19 cellular contexts compared by ENCODE assay signal in genomic region chr4:150581206-150581605, GRCh38. TPM values are rescaled to one million over a fixed set of nuclear protein-coding genes. Genes with fewer than 3 reads are reported as not detected.
DNase-seq lines count a peak whose midpoint lies in the region; ATAC-seq and TF ChIP-seq lines count a peak whose summit lies in the region.
"Had no signal": no experiment of that assay in that cellular context is flagged by ENCODE, and none has a peak within 500 bp of the region (broad histone marks: within the 10 kb centered on the region; RNA-seq: fewer than 3 reads in every experiment).

No MANE protein-coding gene starts in this region.

- DNase-seq in astrocyte of the cerebellum (ENCODE audit: low read depth) (no peak), osteocyte (ENCODE audit: extremely low spot score, unreplicated experiment) (no peak), OCI-M2 (lab: John Stamatoyannopoulos, UW; ENCODE audit: unreplicated experiment) (no peak), ascending aorta (ENCODE audit: low spot score in 2 of 2) (no peak)
- no peak for DNase-seq in stimulated activated CD4-positive, alpha-beta T cell treated with anti-CD3 and anti-CD28 coated beads, Interleukin-15, amount 100 ng/mL, for 24 hours
- DNase-seq: CD4-positive, alpha-beta T cell; DMS79; esophagus squamous epithelium; left ventricle myocardium superior; NCI-H187 treated with DMSO at 0.1 percent for 48 hours; NCI-H226; PC-9; SJCRH30; stimulated activated CD4-positive, alpha-beta T cell treated with anti-CD3 and anti-CD28 coated beads, Interleukin-4, amount 100 ng/mL, for 4 hours had no signal

- peak overlapping the region; percentile 99 for H3K4me3 Mint-ChIP-seq in osteocyte (ENCODE audit: unreplicated experiment)
- H3K4me3 Mint-ChIP-seq: CD4-positive, alpha-beta T cell; T-helper 2 cell treated with Interferon-gamma antibody and Interleukin-4, amounts not matched to agents 5 μg/mL and 100 μg/mL, for 36 hours had no signal

- H3K27me3 Mint-ChIP-seq in osteocyte (ENCODE audit: unreplicated experiment), result no peaks in the 10 kb centered on the region
- H3K27me3 Mint-ChIP-seq: CD4-positive, alpha-beta T cell had no signal

- H3K4me1 Mint-ChIP-seq in osteocyte (ENCODE audit: unreplicated experiment), result peaks cover 32% of the 10 kb centered on the region

- H3K36me3 ChIP-seq in ES-I3 (ENCODE audit: insufficient read depth, low read length), result no peaks in the 10 kb centered on the region
- no peaks in the 10 kb centered on the region for H3K36me3 ChIP-seq in iPS-20b (ENCODE audit: insufficient read depth, low read depth, low read length)
- no peaks in the 10 kb centered on the region for H3K36me3 ChIP-seq in ascending aorta
- H3K36me3 ChIP-seq: cardiac muscle cell, SJCRH30 had no signal

- no peak for ATAC-seq in GM21619 (IDR thresholded peaks at IDR 0.05; ENCODE audit: unreplicated experiment)

- H3K27ac ChIP-seq in iPS-20b (ENCODE audit: low read length) (no peak overlapping the region), ascending aorta (no peak overlapping the region)
- H3K27ac ChIP-seq: cardiac muscle cell, PC-9, SJCRH30 had no signal

- no peaks in the 10 kb centered on the region for H3K9me3 ChIP-seq in ES-I3 (ENCODE audit: control insufficient read depth, insufficient read depth, low read length)
- H3K9me3 ChIP-seq in iPS-20b (ENCODE audit: insufficient read depth, low read depth, low read length), result no peaks in the 10 kb centered on the region
- H3K9me3 ChIP-seq in ascending aorta, result no peaks in the 10 kb centered on the region
- H3K9me3 ChIP-seq: SJCRH30 had no signal

- H3K4me1 ChIP-seq in ES-I3 (ENCODE audit: insufficient read depth, low read length), result peaks cover 8% of the 10 kb centered on the region
- peaks cover 20% of the 10 kb centered on the region; the same call in 1 of the 2 replicates for H3K4me1 ChIP-seq in iPS-20b (ENCODE audit: insufficient read depth, low read length)
- H3K4me1 ChIP-seq in ascending aorta, result no peaks in the 10 kb centered on the region
- H3K4me1 ChIP-seq: esophagus squamous epithelium, SJCRH30 had no signal

- intact Hi-C loops in ascending aorta (cut with DNase I), result loop anchor here (5.0 kb wide), 1 partner anchor 284 kb away; no protein-coding TSS in a partner anchor

- H3K9me3 Mint-ChIP-seq in osteocyte (ENCODE audit: unreplicated experiment), result no peaks in the 10 kb centered on the region
- H3K9me3 Mint-ChIP-seq: CD4-positive, alpha-beta T cell; T-helper 2 cell treated with Interferon-gamma antibody and Interleukin-4, amounts not matched to agents 5 μg/mL and 100 μg/mL, for 36 hours had no signal

- in situ Hi-C loops in astrocyte of the cerebellum (cut with HindIII; ENCODE audit: low sequenced_read_pairs), result loop anchor here (25.0 kb wide), 1 partner anchor 294 kb away; no protein-coding TSS in a partner anchor

- TF ChIP-seq CTCF in astrocyte of the cerebellum (IDR thresholded peaks at IDR 0.05; ENCODE audit: low read depth, low read length, missing control alignments) (no peak), osteocyte (IDR thresholded peaks at IDR 0.05) (no peak), ascending aorta (IDR thresholded peaks at IDR 0.05) (no peak)

- H3K9ac ChIP-seq in ES-I3 (ENCODE audit: low read depth, low read length) (peak overlapping the region; percentile 68; the same call in 1 of the 2 replicates), iPS-20b (ENCODE audit: low read depth, low read length) (no peak overlapping the region)

- H3K27me3 ChIP-seq in iPS-20b (ENCODE audit: insufficient read depth, low read length), result peaks cover 84% of the 10 kb centered on the region
- H3K27me3 ChIP-seq in ascending aorta, result no peaks in the 10 kb centered on the region
- H3K27me3 ChIP-seq: esophagus squamous epithelium, SJCRH30 had no signal

- H3K27ac Mint-ChIP-seq in osteocyte (ENCODE audit: unreplicated experiment), result peak overlapping the region; percentile 98
- H3K27ac Mint-ChIP-seq: CD4-positive, alpha-beta T cell; T-helper 2 cell treated with Interferon-gamma antibody and Interleukin-4, amounts not matched to agents 5 μg/mL and 100 μg/mL, for 36 hours had no signal

- H3K4me3 ChIP-seq in astrocyte of the cerebellum (ENCODE audit: low read depth, low read length), result peak overlapping the region; percentile 67
- peak overlapping the region; percentile 72; the same call in 1 of the 2 replicates for H3K4me3 ChIP-seq in iPS-20b (ENCODE audit: low read length)
- no peak overlapping the region for H3K4me3 ChIP-seq in ascending aorta
- H3K4me3 ChIP-seq: cardiac muscle cell, PC-9, SJCRH30 had no signal

- H3K36me3 Mint-ChIP-seq in osteocyte (ENCODE audit: unreplicated experiment), result peaks cover 19% of the 10 kb centered on the region

RNA-seq across cellular contexts. Expression of gene MAB21L2, which starts 0.7 kb away (rescaled TPM):
- total RNA-seq in osteocyte (67.2 and 72.1 TPM in 2 replicates), ascending aorta (not detected)
- total RNA-seq: CD4-positive, alpha-beta T cell; PC-9; SJCRH30 had no signal

Comparison
In these comparisons a context has a peak if more than half of its experiments do, and no peak if none do; other contexts are left out.
1. H3K4me3 ChIP-seq: peak in astrocyte of the cerebellum (single experiment) and iPS-20b (single experiment); none in ascending aorta (0 of 2).
2. RNA of gene MAB21L2, which starts 0.7 kb away (total RNA-seq): 67.2 to 72.1 TPM in osteocyte; not detected in ascending aorta (single experiment); every median in the first group is over 10 times any median in the second.